11 cellular contexts compared by ENCODE assay signal in the genomic region with DNA sequence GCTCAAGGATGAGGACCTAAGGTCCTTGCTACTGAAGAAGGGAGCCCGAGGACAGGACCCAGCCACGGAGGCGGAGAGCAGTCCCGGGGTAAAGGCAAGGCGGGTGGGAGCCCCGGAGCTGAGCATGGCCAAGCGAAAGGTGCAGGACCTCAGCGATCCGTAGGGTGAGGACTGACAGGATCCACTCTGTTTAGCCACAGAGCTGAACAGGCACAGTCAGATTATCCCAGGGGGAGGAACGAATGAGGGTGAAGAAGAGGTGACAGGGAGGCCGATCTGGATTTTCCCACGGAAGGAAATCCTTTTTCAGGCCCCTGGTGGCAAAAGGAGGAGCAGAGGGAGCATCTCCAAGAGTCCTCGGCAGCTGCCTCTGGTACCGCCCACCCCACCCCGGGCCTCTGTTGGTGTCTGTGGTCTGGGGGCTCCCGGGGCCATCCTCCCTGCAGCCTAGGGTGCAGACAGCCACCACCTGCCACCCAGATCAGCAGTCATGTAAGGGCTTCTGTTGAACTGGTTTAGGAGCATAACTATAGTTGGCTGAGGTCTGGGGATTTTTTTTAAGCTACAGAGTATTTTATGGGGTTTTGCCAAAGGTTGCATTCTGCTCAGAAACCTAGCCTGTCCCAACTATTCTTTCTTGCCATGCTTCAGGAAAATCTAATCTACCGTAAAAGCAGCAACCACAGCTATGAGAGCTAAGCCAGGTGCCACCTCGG. TPM values are rescaled to one million over a fixed set of nuclear protein-coding genes. Genes with fewer than 3 reads are reported as not detected.
A peak's percentile ranks its signal among the peaks of the same experiment; 100 is the strongest.
DNase-seq lines count a peak whose midpoint lies in the region; ATAC-seq and TF ChIP-seq lines count a peak whose summit lies in the region.
"Had no signal": no experiment of that assay in that cellular context is flagged by ENCODE, and none has a peak within 500 bp of the region (broad histone marks: within the 10 kb centered on the region; RNA-seq: fewer than 3 reads in every experiment).

No MANE protein-coding gene starts in this region.

- H3K9me2 ChIP-seq in SK-N-SH = no peaks in the 10 kb centered on the region

- H3K36me3 ChIP-seq in SK-N-SH (replicated peaks in 1 of 2; ENCODE audit: control insufficient read depth in 1 of 2, insufficient read depth in 2 of 2, low read length in 1 of 2) (no peaks in the 10 kb centered on the region), spleen (no peaks in the 10 kb centered on the region)

- H3K4me1 ChIP-seq in SK-N-SH (ENCODE audit: control insufficient read depth in 1 of 2, insufficient read depth in 2 of 2, low read depth in 1 of 2, low read length in 1 of 2) = peaks cover 13 to 35% of the 10 kb centered on the region in 2 experiments; a peak in 3 of 4 replicates
- peaks cover 0 to 54% (median 21%) of the 10 kb centered on the region in 6 donors for H3K4me1 ChIP-seq in spleen

- no peak for TF ChIP-seq CTCF in SK-N-SH (IDR thresholded peaks at IDR 0.05)
- TF ChIP-seq CTCF in spleen (IDR thresholded peaks at IDR 0.05 in 8 of 11, conservative IDR thresholded peaks at IDR 0.05 in 3 of 11) = no peak

- peak; percentile 41 for ATAC-seq in esophagus mucosa
- no peak for ATAC-seq in HG03342 (IDR thresholded peaks at IDR 0.05; ENCODE audit: unreplicated experiment)

- H3K9ac ChIP-seq in SK-N-SH = no peak overlapping the region

- H3K79me2 ChIP-seq in SK-N-SH (ENCODE audit: insufficient read depth) = no peaks in the 10 kb centered on the region

- no peak for TF ChIP-seq RAD21 in SK-N-SH (IDR thresholded peaks at IDR 0.05; ENCODE audit: low read length)

- H3K4me3 ChIP-seq in SK-N-SH (ENCODE audit: low read depth in 2 of 2, low read length in 1 of 2) = no peak overlapping the region
- no peak overlapping the region for H3K4me3 ChIP-seq in spleen

- CTCF ChIA-PET in SK-N-SH (lab: Yijun Ruan, JAX) = interaction anchor here (0.5 to 6.9 kb wide), 7 partner anchors 9 to 527 kb away, joined by 3 to 98 read pairs (median 4); a partner anchor contains a TSS

- no peaks in the 10 kb centered on the region for H4K20me1 ChIP-seq in SK-N-SH (ENCODE audit: insufficient read depth)

- no peak overlapping the region for H2AFZ ChIP-seq in SK-N-SH (ENCODE audit: low read depth)

- TF ChIP-seq POLR2A in spleen (IDR thresholded peaks at IDR 0.05) = no peak

- intact Hi-C loops in spleen (cut with DNase I; ENCODE audit: low total_unique reads) = no loop called here

- H3F3A ChIP-seq in SK-N-SH (replicated peaks; ENCODE audit: insufficient read depth) = peaks cover 6% of the 10 kb centered on the region

- no peaks in the 10 kb centered on the region for H3K27me3 ChIP-seq in SK-N-SH (ENCODE audit: insufficient read depth)
- H3K27me3 ChIP-seq in spleen (replicated peaks in 1 of 7) = no peaks in the 10 kb centered on the region

- POLR2A ChIA-PET in SK-N-SH (lab: Yijun Ruan, JAX) = interaction anchor here (2.4 kb wide), 1 partner anchor 317 kb away, joined by 6 read pairs; a partner anchor contains a TSS

- H3K9me3 ChIP-seq in SK-N-SH = no peaks in the 10 kb centered on the region
- no peaks in the 10 kb centered on the region for H3K9me3 ChIP-seq in spleen

- peak overlapping the region; percentile 4; the same call in 1 of the 2 replicates for H3K4me2 ChIP-seq in SK-N-SH

- 81% methylated on average over 18 of the region's 18 CpGs for WGBS in SK-N-SH (ENCODE audit: low lambda C conversion rate)
- 62 to 78% (median 69%) methylated on average over 18 of the region's 18 CpGs for WGBS in spleen, 5 donors

- DNase-seq in NCI-H82 (lab: John Stamatoyannopoulos, UW) (peak; percentile 82), NCI-H82 treated with DMSO at 0.1 percent for 48 hours (lab: John Stamatoyannopoulos, UW; ENCODE audit: unreplicated experiment) (no peak), SK-N-SH (no peak), spleen (peak; percentile 71), inferior parietal cortex (ENCODE audit: extremely low spot score) (no peak), NCI-H1417 treated with DMSO at 0.1 percent for 48 hours (lab: John Stamatoyannopoulos, UW) (no peak)
- DNase-seq: GDM1, NCI-H1048, NCI-H748 treated with DMSO at 0.1 percent for 48 hours had no signal

- no peak for TF ChIP-seq EP300 in SK-N-SH (IDR thresholded peaks at IDR 0.05; ENCODE audit: borderline replicate concordance in 1 of 2, low read depth in 1 of 2, low read length in 1 of 2)

- H3K27ac ChIP-seq in SK-N-SH (ENCODE audit: low read depth in 2 of 2, low read length in 1 of 2) (peak overlapping the region in 1 of 2 experiments; percentile 30; a peak in 1 of 4 replicates), spleen (peak overlapping the region in 4 of 8 donors; percentile 3 to 73 (median 44))

TF ChIP-seq in SK-N-SH, 30 proteins besides CTCF, POLR2A, EP300 and RAD21:
- TF ChIP-seq NRF1 (IDR thresholded peaks at IDR 0.05; ENCODE audit: low read depth, low read length) (no peak), FOXM1 (IDR thresholded peaks at IDR 0.05; ENCODE audit: low read depth) (no peak)

RNA-seq across cellular contexts. Expression of a gene that starts 32.3 kb away (rescaled TPM):
- polyA plus RNA-seq in SK-N-SH (2012; rRNA removed) = 10.6 and 11.7 TPM in 2 replicates
- polyA plus RNA-seq in SK-N-SH (2012; cell fraction: cytosol; rRNA removed) = 10.0 and 10.7 TPM in 2 replicates
- 19.0 and 22.4 TPM in 2 replicates for polyA plus RNA-seq in SK-N-SH (2012; cell fraction: nucleus; rRNA removed)
- 52.6 TPM for total RNA-seq in esophagus mucosa
- 100 to 1,000 TPM in 1 of 7 donors, 10 to 100 TPM in 6; 83.7 to 157 (median 88.9) TPM for total RNA-seq in spleen
- polyA plus RNA-seq in spleen = 10 to 100 TPM; 20.8 to 44.7 (median 29.1) TPM

Comparison
In these comparisons a context has a peak if more than half of its experiments do, and no peak if none do; other contexts are left out.
1. DNase-seq: peak in NCI-H82 (single experiment) and spleen (single experiment); none in NCI-H82 treated with DMSO at 0.1 percent for 48 hours (single experiment), SK-N-SH (single experiment), inferior parietal cortex (single experiment) and NCI-H1417 treated with DMSO at 0.1 percent for 48 hours (single experiment).